12 cellular contexts compared by ENCODE assay signal in the genomic region with DNA sequence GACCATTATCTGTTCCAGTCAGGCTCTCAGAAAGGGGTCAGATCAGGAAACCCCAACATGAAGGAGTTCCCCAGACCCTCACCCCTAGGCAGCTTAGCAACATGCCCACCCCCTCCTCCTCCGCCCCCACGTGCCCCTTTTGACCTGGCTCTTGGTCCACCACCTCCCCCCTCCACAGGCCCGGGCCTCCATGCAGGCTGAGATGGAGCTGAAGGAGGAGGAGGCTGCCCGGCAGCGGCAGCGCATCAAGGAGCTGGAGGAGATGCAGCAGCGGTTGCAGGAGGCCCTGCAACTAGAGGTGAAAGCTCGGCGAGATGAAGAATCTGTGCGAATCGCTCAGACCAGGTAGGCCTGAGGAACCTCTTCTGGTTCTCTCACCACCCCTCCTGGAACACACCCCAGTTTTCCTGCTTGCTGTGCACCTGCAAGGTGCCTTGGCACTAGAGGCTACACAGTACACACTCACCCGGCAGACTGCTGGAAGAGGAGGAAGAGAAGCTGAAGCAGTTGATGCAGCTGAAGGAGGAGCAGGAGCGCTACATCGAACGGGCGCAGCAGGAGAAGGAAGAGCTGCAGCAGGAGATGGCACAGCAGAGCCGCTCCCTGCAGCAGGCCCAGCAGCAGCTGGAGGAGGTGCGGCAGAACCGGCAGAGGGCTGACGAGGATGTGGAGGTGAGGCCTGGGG. TPM values are rescaled to one million over a fixed set of nuclear protein-coding genes. Genes with fewer than 3 reads are reported as not detected.
DNase-seq lines count a peak whose midpoint lies in the region; ATAC-seq lines count a peak whose summit lies in the region.
"Had no signal": no experiment of that assay in that cellular context is flagged by ENCODE, and none has a peak within 500 bp of the region (broad histone marks: within the 10 kb centered on the region; RNA-seq: fewer than 3 reads in every experiment).

No MANE protein-coding gene starts in this region.

- peak overlapping the region; percentile 41 to 74 for H3K27ac Mint-ChIP-seq in activated naive CD4-positive, alpha-beta T cell treated with anti-CD3 and anti-CD28 coated beads, Interleukin-2, amount 50 U/mL, for 72 hours
- H3K27ac Mint-ChIP-seq in activated T-helper 2 cell treated with anti-CD3 and anti-CD28 coated beads, Interferon-gamma antibody, Interleukin-2, Interleukin-4, amounts not matched to agents 10 μg/mL and 5 μg/mL and 100 μg/mL, durations not matched to agents 14 hours and 24 hours and 36 hours: peak overlapping the region; percentile 26
- peak overlapping the region; percentile 63 for H3K27ac Mint-ChIP-seq in stimulated activated effector memory CD8-positive, alpha-beta T cell treated with anti-CD3 and anti-CD28 coated beads, Interleukin-12 subunit alpha, Interleukin-12 subunit beta, amount 100 ng/mL, for 72 hours

- intact Hi-C loops in activated T-helper 2 cell treated with anti-CD3 and anti-CD28 coated beads, Interferon-gamma antibody, Interleukin-2, Interleukin-4, amounts not matched to agents 10 μg/mL and 5 μg/mL and 100 μg/mL, durations not matched to agents 14 hours and 24 hours and 36 hours (cut with micrococcal nuclease): no loop called here

- H3K9me3 Mint-ChIP-seq in activated naive CD4-positive, alpha-beta T cell treated with anti-CD3 and anti-CD28 coated beads, Interleukin-2, amount 50 U/mL, for 72 hours: no peaks in the 10 kb centered on the region
- H3K9me3 Mint-ChIP-seq in activated T-helper 2 cell treated with anti-CD3 and anti-CD28 coated beads, Interferon-gamma antibody, Interleukin-2, Interleukin-4, amounts not matched to agents 10 μg/mL and 5 μg/mL and 100 μg/mL, durations not matched to agents 14 hours and 24 hours and 36 hours: no peaks in the 10 kb centered on the region
- H3K9me3 Mint-ChIP-seq in stimulated activated effector memory CD8-positive, alpha-beta T cell treated with anti-CD3 and anti-CD28 coated beads, Interleukin-12 subunit alpha, Interleukin-12 subunit beta, amount 100 ng/mL, for 72 hours: no peaks in the 10 kb centered on the region

- no peak overlapping the region for H3K4me3 Mint-ChIP-seq in activated T-helper 2 cell treated with anti-CD3 and anti-CD28 coated beads, Interferon-gamma antibody, Interleukin-2, Interleukin-4, amounts not matched to agents 10 μg/mL and 5 μg/mL and 100 μg/mL, durations not matched to agents 14 hours and 24 hours and 36 hours (ENCODE audit: low read depth)
- H3K4me3 Mint-ChIP-seq in stimulated activated effector memory CD8-positive, alpha-beta T cell treated with anti-CD3 and anti-CD28 coated beads, Interleukin-12 subunit alpha, Interleukin-12 subunit beta, amount 100 ng/mL, for 72 hours: no peak overlapping the region

- no peak for DNase-seq in activated naive CD4-positive, alpha-beta T cell treated with anti-CD3 and anti-CD28 coated beads, Interleukin-2, amount 50 U/mL, for 72 hours (ENCODE audit: low spot score in 2 of 2)
- DNase-seq in activated naive CD4-positive, alpha-beta T cell treated with anti-CD3 and anti-CD28 coated beads, Interleukin-2, amount 50 U/mL, for 16 hours: no peak
- no peak for DNase-seq in activated T-helper 2 cell treated with anti-CD3 and anti-CD28 coated beads, Interferon-gamma antibody, Interleukin-2, Interleukin-4, amounts not matched to agents 10 μg/mL and 5 μg/mL and 100 μg/mL, durations not matched to agents 14 hours and 24 hours and 36 hours (ENCODE audit: low spot score)
- DNase-seq in islet precursor cell (peak; percentile 35), kidney tubule cell (ENCODE audit: low spot score) (no peak), RPMI8226 (no peak)
- no peak for DNase-seq in stimulated activated effector memory CD8-positive, alpha-beta T cell treated with anti-CD3 and anti-CD28 coated beads, Interleukin-12 subunit alpha, Interleukin-12 subunit beta, amount 100 ng/mL, for 72 hours (ENCODE audit: low spot score in 2 of 2)
- DNase-seq: C1 segment of cervical spinal cord, NCI-H1436 treated with DMSO at 0.1 percent for 48 hours, NCI-H2081 treated with DMSO at 0.1 percent for 48 hours, SHP77 treated with DMSO at 0.1 percent for 48 hours had no signal

- ATAC-seq in activated naive CD4-positive, alpha-beta T cell treated with anti-CD3 and anti-CD28 coated beads, Interleukin-2, amount 50 U/mL, for 72 hours: no peak
- no peak for ATAC-seq in stimulated activated effector memory CD8-positive, alpha-beta T cell treated with anti-CD3 and anti-CD28 coated beads, Interleukin-12 subunit alpha, Interleukin-12 subunit beta, amount 100 ng/mL, for 72 hours
- no peak for ATAC-seq in HG03354 (IDR thresholded peaks at IDR 0.05; ENCODE audit: poor library complexity, severe bottlenecking, unreplicated experiment)

- H3K4me1 Mint-ChIP-seq in activated T-helper 2 cell treated with anti-CD3 and anti-CD28 coated beads, Interferon-gamma antibody, Interleukin-2, Interleukin-4, amounts not matched to agents 10 μg/mL and 5 μg/mL and 100 μg/mL, durations not matched to agents 14 hours and 24 hours and 36 hours (ENCODE audit: low read depth): peaks cover 9% of the 10 kb centered on the region
- H3K4me1 Mint-ChIP-seq in stimulated activated effector memory CD8-positive, alpha-beta T cell treated with anti-CD3 and anti-CD28 coated beads, Interleukin-12 subunit alpha, Interleukin-12 subunit beta, amount 100 ng/mL, for 72 hours: peaks cover 27% of the 10 kb centered on the region

- H3K36me3 Mint-ChIP-seq in activated naive CD4-positive, alpha-beta T cell treated with anti-CD3 and anti-CD28 coated beads, Interleukin-2, amount 50 U/mL, for 72 hours: peaks cover 22 to 29% of the 10 kb centered on the region in 2 donors
- peaks cover 80% of the 10 kb centered on the region for H3K36me3 Mint-ChIP-seq in activated T-helper 2 cell treated with anti-CD3 and anti-CD28 coated beads, Interferon-gamma antibody, Interleukin-2, Interleukin-4, amounts not matched to agents 10 μg/mL and 5 μg/mL and 100 μg/mL, durations not matched to agents 14 hours and 24 hours and 36 hours (ENCODE audit: low read depth)
- H3K36me3 Mint-ChIP-seq in stimulated activated effector memory CD8-positive, alpha-beta T cell treated with anti-CD3 and anti-CD28 coated beads, Interleukin-12 subunit alpha, Interleukin-12 subunit beta, amount 100 ng/mL, for 72 hours: peaks cover 96% of the 10 kb centered on the region

- no peaks in the 10 kb centered on the region for H3K27me3 Mint-ChIP-seq in activated T-helper 2 cell treated with anti-CD3 and anti-CD28 coated beads, Interferon-gamma antibody, Interleukin-2, Interleukin-4, amounts not matched to agents 10 μg/mL and 5 μg/mL and 100 μg/mL, durations not matched to agents 14 hours and 24 hours and 36 hours (ENCODE audit: low read depth)

RNA-seq across cellular contexts. Expression of a gene that starts 21.9 kb away (rescaled TPM):
- 100 to 1,000 TPM; 107 to 156 TPM for total RNA-seq in activated naive CD4-positive, alpha-beta T cell treated with anti-CD3 and anti-CD28 coated beads, Interleukin-2, amount 50 U/mL, for 72 hours
- 120 and 121 TPM in 2 replicates for total RNA-seq in activated T-helper 2 cell treated with anti-CD3 and anti-CD28 coated beads, Interferon-gamma antibody, Interleukin-2, Interleukin-4, amounts not matched to agents 10 μg/mL and 5 μg/mL and 100 μg/mL, durations not matched to agents 14 hours and 24 hours and 36 hours

RNA-seq across cellular contexts. Expression of a gene that starts 22.9 kb away (rescaled TPM):
- total RNA-seq in activated naive CD4-positive, alpha-beta T cell treated with anti-CD3 and anti-CD28 coated beads, Interleukin-2, amount 50 U/mL, for 72 hours: 10 to 100 TPM; 23.2 to 25.1 TPM
- 27.1 and 29.1 TPM in 2 replicates for total RNA-seq in activated T-helper 2 cell treated with anti-CD3 and anti-CD28 coated beads, Interferon-gamma antibody, Interleukin-2, Interleukin-4, amounts not matched to agents 10 μg/mL and 5 μg/mL and 100 μg/mL, durations not matched to agents 14 hours and 24 hours and 36 hours

RNA-seq across cellular contexts. Expression of a gene that starts 60.0 kb away (rescaled TPM):
- 10 to 100 TPM; 48.6 to 55.7 TPM for total RNA-seq in activated naive CD4-positive, alpha-beta T cell treated with anti-CD3 and anti-CD28 coated beads, Interleukin-2, amount 50 U/mL, for 72 hours
- total RNA-seq in activated T-helper 2 cell treated with anti-CD3 and anti-CD28 coated beads, Interferon-gamma antibody, Interleukin-2, Interleukin-4, amounts not matched to agents 10 μg/mL and 5 μg/mL and 100 μg/mL, durations not matched to agents 14 hours and 24 hours and 36 hours: 37.5 and 39.8 TPM in 2 replicates
